ENCODE assay signal across 11 cellular contexts in genomic region chrX:125132274-125132673, GRCh38.
DNase-seq lines count a peak whose midpoint lies in the region; ATAC-seq and TF ChIP-seq lines count a peak whose summit lies in the region.
"Had no signal": no experiment of that assay in that cellular context is flagged by ENCODE, and none has a peak within 500 bp of the region (broad histone marks: within the 10 kb centered on the region; RNA-seq: fewer than 3 reads in every experiment).

No MANE protein-coding gene starts in this region.

- TF ChIP-seq EP300 in gastroesophageal sphincter (IDR thresholded peaks at IDR 0.05): no peak

- no peak overlapping the region for H2AFZ ChIP-seq in smooth muscle cell (ENCODE audit: low read depth)

- peak; percentile 6 for DNase-seq in activated CD4-positive, alpha-beta T cell treated with anti-CD3 and anti-CD28 coated beads, Interleukin-2, amount 10 ng/mL, durations not matched to agents 7 days and 5 days
- no peak for DNase-seq in activated CD4-positive, alpha-beta T cell treated with anti-CD3 and anti-CD28 coated beads for 1 hour
- DNase-seq in KBM-7 (peak; percentile 40), WTC11 (ENCODE audit: low spot score) (no peak), smooth muscle cell (lab: John Stamatoyannopoulos, UW; ENCODE audit: unreplicated experiment) (no peak)
- no peak for DNase-seq in central memory CD4-positive, alpha-beta T cell
- DNase-seq: activated effector memory CD4-positive, alpha-beta T cell treated with Interleukin-2 at 50 U/mL for 16 hours; CD4-positive, alpha-beta T cell; upper lobe of left lung had no signal

- no peaks in the 10 kb centered on the region for H3K27me3 Mint-ChIP-seq in activated CD4-positive, alpha-beta T cell treated with anti-CD3 and anti-CD28 coated beads, Interleukin-2, amount 10 ng/mL, durations not matched to agents 7 days and 5 days
- no peaks in the 10 kb centered on the region for H3K27me3 Mint-ChIP-seq in WTC11 (ENCODE audit: low read depth)
- H3K27me3 Mint-ChIP-seq: CD4-positive, alpha-beta T cell had no signal

- no peaks in the 10 kb centered on the region for H3K4me1 ChIP-seq in smooth muscle cell (ENCODE audit: low read depth)
- H3K4me1 ChIP-seq in gastroesophageal sphincter: peaks cover 0 to 12% (median 0%) of the 10 kb centered on the region in 3 donors
- H3K4me1 ChIP-seq: upper lobe of left lung had no signal

- H3K27ac ChIP-seq in smooth muscle cell (ENCODE audit: low read depth) (no peak overlapping the region), gastroesophageal sphincter (no peak overlapping the region)
- H3K27ac ChIP-seq: upper lobe of left lung had no signal

- in situ Hi-C loops in KBM-7 (cut with MboI; ENCODE audit: low pct_unique_long_range_greater_than_20kb, low sequenced_read_pairs): no loop called here

- H3K4me2 ChIP-seq in smooth muscle cell: no peak overlapping the region

- no peaks in the 10 kb centered on the region for H3K27me3 ChIP-seq in smooth muscle cell (ENCODE audit: low read depth)
- no peaks in the 10 kb centered on the region for H3K27me3 ChIP-seq in gastroesophageal sphincter
- H3K27me3 ChIP-seq: upper lobe of left lung had no signal

- no peak overlapping the region for H3K4me3 ChIP-seq in smooth muscle cell
- no peak overlapping the region for H3K4me3 ChIP-seq in gastroesophageal sphincter
- H3K4me3 ChIP-seq: upper lobe of left lung had no signal

- H3K9me3 ChIP-seq in smooth muscle cell (replicated peaks; ENCODE audit: low read depth): no peaks in the 10 kb centered on the region
- H3K9me3 ChIP-seq in gastroesophageal sphincter: no peaks in the 10 kb centered on the region
- H3K9me3 ChIP-seq: upper lobe of left lung had no signal

- no peak for TF ChIP-seq POLR2A in gastroesophageal sphincter (IDR thresholded peaks at IDR 0.05)

- no peaks in the 10 kb centered on the region for H4K20me1 ChIP-seq in smooth muscle cell (ENCODE audit: low read depth)

- no peaks in the 10 kb centered on the region for H3K4me1 Mint-ChIP-seq in activated CD4-positive, alpha-beta T cell treated with anti-CD3 and anti-CD28 coated beads, Interleukin-2, amount 10 ng/mL, durations not matched to agents 7 days and 5 days
- 0 out of 2 replicates have a peak, but pooled peaks cover 5% of the 10 kb centered on the region for H3K4me1 Mint-ChIP-seq in WTC11

- CTCF ChIA-PET in activated CD4-positive, alpha-beta T cell treated with anti-CD3 and anti-CD28 coated beads, Interleukin-2, amount 10 ng/mL, durations not matched to agents 7 days and 5 days (lab: Charles Lee): interaction anchor here (1.3 kb wide), 1 partner anchor 27 kb away, joined by 3 read pairs; no protein-coding TSS in a partner anchor
- CTCF ChIA-PET in WTC11 (lab: Charles Lee): interaction anchor here (0.5 to 0.9 kb wide), 6 partner anchors 28 to 73 kb away, joined by 3 to 5 read pairs (median 4); no protein-coding TSS in a partner anchor

- H3K9me3 Mint-ChIP-seq in activated CD4-positive, alpha-beta T cell treated with anti-CD3 and anti-CD28 coated beads, Interleukin-2, amount 10 ng/mL, durations not matched to agents 7 days and 5 days: peaks cover 3% of the 10 kb centered on the region
- H3K9me3 Mint-ChIP-seq in WTC11: peaks cover 5% of the 10 kb centered on the region

- H3K4me3 Mint-ChIP-seq in activated CD4-positive, alpha-beta T cell treated with anti-CD3 and anti-CD28 coated beads, Interleukin-2, amount 10 ng/mL, durations not matched to agents 7 days and 5 days: no peak overlapping the region
- H3K4me3 Mint-ChIP-seq in WTC11: no peak overlapping the region
- H3K4me3 Mint-ChIP-seq: CD4-positive, alpha-beta T cell had no signal

- POLR2A ChIA-PET in activated CD4-positive, alpha-beta T cell treated with anti-CD3 and anti-CD28 coated beads, Interleukin-2, amount 10 ng/mL, durations not matched to agents 7 days and 5 days (lab: Charles Lee): no interaction called here
- POLR2A ChIA-PET in WTC11 (lab: Charles Lee): no interaction called here

- ATAC-seq in WTC11 (peak; percentile 68), gastroesophageal sphincter (no peak), GM21528 (IDR thresholded peaks at IDR 0.05; ENCODE audit: low FRiP score, unreplicated experiment) (no peak)

- H3K27ac Mint-ChIP-seq in activated CD4-positive, alpha-beta T cell treated with anti-CD3 and anti-CD28 coated beads, Interleukin-2, amount 10 ng/mL, durations not matched to agents 7 days and 5 days: no peak overlapping the region
- no peak overlapping the region for H3K27ac Mint-ChIP-seq in WTC11
- H3K27ac Mint-ChIP-seq: CD4-positive, alpha-beta T cell had no signal

- WGBS in smooth muscle cell (ENCODE audit: low lambda C conversion rate): 58% methylated on average over 2 of the region's 2 CpGs
- WGBS in gastroesophageal sphincter (ENCODE audit: low coverage in 1 of 2), 2 donors: 55 to 80% methylated on average over 2 of the region's 2 CpGs

- no peaks in the 10 kb centered on the region for H3K36me3 ChIP-seq in smooth muscle cell (ENCODE audit: low read depth)
- H3K36me3 ChIP-seq in gastroesophageal sphincter: no peaks in the 10 kb centered on the region
- H3K36me3 ChIP-seq: upper lobe of left lung had no signal

- H3K36me3 Mint-ChIP-seq in activated CD4-positive, alpha-beta T cell treated with anti-CD3 and anti-CD28 coated beads, Interleukin-2, amount 10 ng/mL, durations not matched to agents 7 days and 5 days (ENCODE audit: low read depth): no peaks in the 10 kb centered on the region
- H3K36me3 Mint-ChIP-seq in WTC11: peaks cover 3% of the 10 kb centered on the region

- no peaks in the 10 kb centered on the region for H3K79me2 ChIP-seq in smooth muscle cell (ENCODE audit: low read depth)

- H3K9ac ChIP-seq in smooth muscle cell (ENCODE audit: low read depth): no peak overlapping the region

- H3F3A ChIP-seq in smooth muscle cell (ENCODE audit: low read depth): no peaks in the 10 kb centered on the region

- TF ChIP-seq CTCF in WTC11 (IDR thresholded peaks at IDR 0.05) (peak; percentile 27; the same call in 1 of the 2 replicates), smooth muscle cell (IDR thresholded peaks at IDR 0.05; ENCODE audit: borderline replicate concordance, insufficient read depth, poor library complexity, severe bottlenecking) (peak; percentile 42), gastroesophageal sphincter (IDR thresholded peaks at IDR 0.05) (peak in 2 of 4 experiments; percentile 19 to 35)

TF ChIP-seq in WTC11, 78 proteins besides CTCF, POLR2A, EP300 and RAD21:
- TF ChIP-seq MYBL2 (CRISPR knock-in tag; IDR thresholded peaks at IDR 0.05) (no peak), AFF4 (CRISPR knock-in tag; IDR thresholded peaks at IDR 0.05; ENCODE audit: borderline replicate concordance) (no peak), TEAD1 (CRISPR knock-in tag; IDR thresholded peaks at IDR 0.05) (no peak), MXD4 (CRISPR knock-in tag; IDR thresholded peaks at IDR 0.05; ENCODE audit: borderline replicate concordance) (no peak), TCF7 (CRISPR knock-in tag; IDR thresholded peaks at IDR 0.05; ENCODE audit: low read depth) (no peak), ELF4 (CRISPR knock-in tag; IDR thresholded peaks at IDR 0.05; ENCODE audit: low read depth) (no peak)
TF ChIP-seq in WTC11: peak in this region for 0.

Comparison
In these comparisons a context has a peak if more than half of its experiments do, and no peak if none do; other contexts are left out.
1. DNase-seq: peak in activated CD4-positive, alpha-beta T cell treated with anti-CD3 and anti-CD28 coated beads, Interleukin-2, amount 10 ng/mL, durations not matched to agents 7 days and 5 days (single experiment) and KBM-7 (single experiment); none in activated CD4-positive, alpha-beta T cell treated with anti-CD3 and anti-CD28 coated beads for 1 hour (single experiment), WTC11 (single experiment), smooth muscle cell (single experiment) and central memory CD4-positive, alpha-beta T cell (single experiment).